In the genomic region with DNA sequence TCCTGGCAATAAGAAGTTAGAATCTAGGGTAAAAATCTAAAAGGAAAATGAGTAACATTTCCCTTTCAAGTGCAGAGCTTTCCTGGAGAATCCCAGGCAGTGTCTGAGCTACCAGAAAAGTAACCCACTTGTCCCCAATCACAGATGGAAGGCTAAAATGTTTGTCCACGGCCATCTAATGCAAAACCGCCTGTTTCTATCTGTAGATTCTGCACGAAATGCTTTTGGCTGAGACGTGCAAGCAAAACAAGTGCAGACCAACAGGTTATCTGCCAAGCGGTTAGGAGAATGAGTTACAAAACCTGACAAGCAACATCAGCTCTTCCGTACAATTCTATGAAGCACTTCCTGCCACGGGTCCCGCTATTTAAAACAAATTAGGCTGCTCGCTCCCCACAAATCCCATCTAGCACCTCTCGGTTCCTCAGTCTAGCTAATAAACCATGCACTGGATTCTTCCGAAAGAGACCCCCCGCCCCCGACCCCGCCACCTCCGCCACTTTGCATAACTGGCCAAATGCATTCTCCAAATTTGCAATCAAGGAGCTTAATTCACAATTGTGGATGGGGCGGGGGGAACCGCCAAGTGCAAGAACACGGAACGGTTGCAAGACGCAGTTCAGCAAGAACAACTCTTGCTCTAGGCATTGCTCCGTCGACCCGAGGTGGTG, we compare ENCODE assay signal across 8 cellular contexts. TPM values are rescaled to one million over a fixed set of nuclear protein-coding genes. Genes with fewer than 3 reads are reported as not detected.
A peak's percentile ranks its signal among the peaks of the same experiment; 100 is the strongest.
DNase-seq lines count a peak whose midpoint lies in the region; ATAC-seq and TF ChIP-seq lines count a peak whose summit lies in the region.

No MANE protein-coding gene starts in this region.

- peaks cover 60% of the 10 kb centered on the region for H4K20me1 ChIP-seq in smooth muscle cell (ENCODE audit: low read depth)

- H3K4me2 ChIP-seq in smooth muscle cell = peak overlapping the region; percentile 87

- H3K27me3 ChIP-seq in iPS-20b (ENCODE audit: insufficient read depth, low read length) (peaks cover 20% of the 10 kb centered on the region), smooth muscle cell (ENCODE audit: low read depth) (no peaks in the 10 kb centered on the region)

- H3K4me1 Mint-ChIP-seq in activated naive CD8-positive, alpha-beta T cell treated with anti-CD3 and anti-CD28 coated beads, Interleukin-2, amount 10 ng/mL, durations not matched to agents 7 days and 5 days = peaks cover 40% of the 10 kb centered on the region

- peak overlapping the region; percentile 74 for H3K4me3 ChIP-seq in iPS-20b (ENCODE audit: low read length)
- H3K4me3 ChIP-seq in smooth muscle cell = peak overlapping the region; percentile 94

- no peak overlapping the region for H2AFZ ChIP-seq in smooth muscle cell (ENCODE audit: low read depth)

- peaks cover 57% of the 10 kb centered on the region for H3K79me2 ChIP-seq in smooth muscle cell (ENCODE audit: low read depth)

- peaks cover 3% of the 10 kb centered on the region for H3F3A ChIP-seq in smooth muscle cell (ENCODE audit: low read depth)

- H3K27ac ChIP-seq in iPS-20b (ENCODE audit: low read length) (no peak overlapping the region), smooth muscle cell (ENCODE audit: low read depth) (peak overlapping the region; percentile 94)

- H3K36me3 ChIP-seq in iPS-20b (ENCODE audit: insufficient read depth, low read depth, low read length) (peaks cover 10% of the 10 kb centered on the region; the same call in 1 of the 2 replicates), smooth muscle cell (ENCODE audit: low read depth) (no peaks in the 10 kb centered on the region)

- H3K9ac ChIP-seq in iPS-20b (ENCODE audit: low read depth, low read length) = peak overlapping the region; percentile 39; the same call in 1 of the 2 replicates
- H3K9ac ChIP-seq in smooth muscle cell (ENCODE audit: low read depth) = peak overlapping the region; percentile 94

- peaks cover 2% of the 10 kb centered on the region for H3K27me3 Mint-ChIP-seq in activated naive CD8-positive, alpha-beta T cell treated with anti-CD3 and anti-CD28 coated beads, Interleukin-2, amount 10 ng/mL, durations not matched to agents 7 days and 5 days

- DNase-seq in NK-92 treated with Interleukin-12 subunit alpha and Interleukin-12 subunit beta, amount 100 ng/mL, for 24 hours (lab: John Stamatoyannopoulos, UW) = peak; percentile 54
- DNase-seq in NK-92 (lab: John Stamatoyannopoulos, UW; ENCODE audit: unreplicated experiment) = no peak
- DNase-seq in NCI-H510A treated with DMSO at 0.1 percent for 48 hours (lab: John Stamatoyannopoulos, UW) = peak; percentile 77
- DNase-seq in activated naive CD8-positive, alpha-beta T cell treated with anti-CD3 and anti-CD28 coated beads, Interleukin-2, amount 10 ng/mL, durations not matched to agents 7 days and 5 days = no peak
- no peak for DNase-seq in smooth muscle cell (lab: John Stamatoyannopoulos, UW; ENCODE audit: unreplicated experiment)
- DNase-seq in middle frontal gyrus (ENCODE audit: extremely low spot score, low spot score) = no peak

- peaks cover 14% of the 10 kb centered on the region for H3K36me3 Mint-ChIP-seq in activated naive CD8-positive, alpha-beta T cell treated with anti-CD3 and anti-CD28 coated beads, Interleukin-2, amount 10 ng/mL, durations not matched to agents 7 days and 5 days

- H3K9me3 ChIP-seq in iPS-20b (ENCODE audit: insufficient read depth, low read depth, low read length) (no peaks in the 10 kb centered on the region), smooth muscle cell (replicated peaks; ENCODE audit: low read depth) (no peaks in the 10 kb centered on the region)

- H3K4me1 ChIP-seq in iPS-20b (ENCODE audit: insufficient read depth, low read length) = peaks cover 14% of the 10 kb centered on the region; the same call in 1 of the 2 replicates
- peaks cover 9% of the 10 kb centered on the region for H3K4me1 ChIP-seq in smooth muscle cell (ENCODE audit: low read depth)

- no peak for TF ChIP-seq CTCF in smooth muscle cell (IDR thresholded peaks at IDR 0.05; ENCODE audit: borderline replicate concordance, insufficient read depth, poor library complexity, severe bottlenecking)

- H3K9me3 Mint-ChIP-seq in activated naive CD8-positive, alpha-beta T cell treated with anti-CD3 and anti-CD28 coated beads, Interleukin-2, amount 10 ng/mL, durations not matched to agents 7 days and 5 days = no peaks in the 10 kb centered on the region

- peak; percentile 22 for ATAC-seq in HG02588 (IDR thresholded peaks at IDR 0.05; ENCODE audit: unreplicated experiment)
- ATAC-seq in activated naive CD8-positive, alpha-beta T cell treated with anti-CD3 and anti-CD28 coated beads, Interleukin-2, amount 10 ng/mL, durations not matched to agents 7 days and 5 days (ENCODE audit: low read depth) = peak; percentile 15

- WGBS in smooth muscle cell (ENCODE audit: low lambda C conversion rate) = under 1% methylated on average over 23 of the region's 23 CpGs

- POLR2A ChIA-PET in activated naive CD8-positive, alpha-beta T cell treated with anti-CD3 and anti-CD28 coated beads, Interleukin-2, amount 10 ng/mL, durations not matched to agents 7 days and 5 days (lab: Charles Lee) = interaction anchor here (0.9 to 3.4 kb wide), 13 partner anchors 10 to 949 kb away, joined by 3 to 71 read pairs (median 6); no protein-coding TSS in a partner anchor

- H3K27ac Mint-ChIP-seq in activated naive CD8-positive, alpha-beta T cell treated with anti-CD3 and anti-CD28 coated beads, Interleukin-2, amount 10 ng/mL, durations not matched to agents 7 days and 5 days = peak overlapping the region; percentile 94

- H3K4me3 Mint-ChIP-seq in activated naive CD8-positive, alpha-beta T cell treated with anti-CD3 and anti-CD28 coated beads, Interleukin-2, amount 10 ng/mL, durations not matched to agents 7 days and 5 days = peak overlapping the region; percentile 95

RNA-seq across cellular contexts. Expression of a gene that starts 1.4 kb away (rescaled TPM):
- 100 to 1,000 TPM; 101 to 110 TPM for total RNA-seq in activated naive CD8-positive, alpha-beta T cell treated with anti-CD3 and anti-CD28 coated beads, Interleukin-2, amount 10 ng/mL, durations not matched to agents 7 days and 5 days
- total RNA-seq in smooth muscle cell = 79.2 and 97.2 TPM in 2 replicates
- 58.8 and 71.9 TPM in 2 replicates for polyA plus RNA-seq in smooth muscle cell

Comparison
In these comparisons a context has a peak if more than half of its experiments do, and no peak if none do; other contexts are left out.
1. DNase-seq: peak in NK-92 treated with Interleukin-12 subunit alpha and Interleukin-12 subunit beta, amount 100 ng/mL, for 24 hours (single experiment) and NCI-H510A treated with DMSO at 0.1 percent for 48 hours (single experiment); none in NK-92 (single experiment), activated naive CD8-positive, alpha-beta T cell treated with anti-CD3 and anti-CD28 coated beads, Interleukin-2, amount 10 ng/mL, durations not matched to agents 7 days and 5 days (single experiment), smooth muscle cell (single experiment) and middle frontal gyrus (single experiment).